Comparison of ENCODE assay signal across 8 cellular contexts in the genomic region with DNA sequence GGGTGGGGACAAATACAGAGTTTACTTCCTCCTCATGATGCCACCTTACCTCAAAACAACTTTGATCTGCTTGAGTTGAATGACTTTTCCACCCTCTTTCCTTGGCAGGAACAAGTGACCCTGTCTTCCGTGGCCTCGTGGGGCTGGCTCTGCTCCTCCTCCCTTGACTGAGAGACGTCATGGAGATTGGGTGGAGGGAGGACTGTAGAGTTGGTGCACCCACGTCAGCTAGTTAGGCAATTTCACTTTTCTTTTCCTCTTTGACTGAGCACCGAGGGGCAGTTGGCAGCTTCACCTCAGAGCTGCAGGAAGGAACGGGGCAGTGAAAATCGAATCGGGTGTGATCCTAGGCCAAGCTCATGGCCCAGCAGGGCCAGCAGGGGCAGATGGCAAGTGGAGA. TPM values are rescaled to one million over a fixed set of nuclear protein-coding genes. Genes with fewer than 3 reads are reported as not detected.
DNase-seq lines count a peak whose midpoint lies in the region; ATAC-seq and TF ChIP-seq lines count a peak whose summit lies in the region.

A gene (plus strand): TSS at position 251 of the 400 bp plus-strand sequence. CDS start 109 bp downstream, at position 360.

- intact Hi-C loops in left ventricle myocardium superior (cut with micrococcal nuclease), result no loop called here

- DNase-seq in activated CD8-positive, alpha-beta memory T cell treated with anti-CD3 and anti-CD28 coated beads for 24 hours, result peak; percentile 80
- peak; percentile 40 for DNase-seq in left ventricle myocardium superior
- peak; percentile 59 to 73 for DNase-seq in stimulated activated CD8-positive, alpha-beta memory T cell treated with anti-CD3 and anti-CD28 coated beads, Interleukin-15, amount 100 ng/mL, for 48 hours (ENCODE audit: low read depth in 2 of 2)
- no peak for DNase-seq in NCI-H524 (lab: John Stamatoyannopoulos, UW)
- no peak for DNase-seq in RKO (ENCODE audit: low spot score)

- TF ChIP-seq POLR2A in GM19193 (IDR thresholded peaks at IDR 0.05; ENCODE audit: extremely low read depth, insufficient read depth, insufficient read length), result peak; percentile 81

- ATAC-seq in HG03175 (IDR thresholded peaks at IDR 0.05; ENCODE audit: unreplicated experiment) (peak; percentile 78), left ventricle myocardium superior (peak; percentile 65), SK-N-SH treated with all-trans-retinoic acid at 6 μM for 48 hours (no peak)

TF ChIP-seq in SK-N-SH treated with all-trans-retinoic acid at 6 μM for 48 hours, 23 proteins besides CTCF, POLR2A, EP300 and RAD21:
- TF ChIP-seq GLIS3 (CRISPR knock-in tag; IDR thresholded peaks at IDR 0.05) (no peak), ESRRG (CRISPR knock-in tag; IDR thresholded peaks at IDR 0.05) (no peak), CSDC2 (CRISPR knock-in tag; IDR thresholded peaks at IDR 0.05) (no peak), TOX (CRISPR knock-in tag; IDR thresholded peaks at IDR 0.05; ENCODE audit: borderline replicate concordance) (no peak), ZNF565 (CRISPR knock-in tag; conservative IDR thresholded peaks at IDR 0.05; ENCODE audit: low read depth) (no peak), SNAI2 (CRISPR knock-in tag; IDR thresholded peaks at IDR 0.05) (no peak), ZFP30 (CRISPR knock-in tag; IDR thresholded peaks at IDR 0.05) (no peak), ZNF70 (CRISPR knock-in tag; IDR thresholded peaks at IDR 0.05) (no peak)
- TF ChIP-seq, protein P1, sequence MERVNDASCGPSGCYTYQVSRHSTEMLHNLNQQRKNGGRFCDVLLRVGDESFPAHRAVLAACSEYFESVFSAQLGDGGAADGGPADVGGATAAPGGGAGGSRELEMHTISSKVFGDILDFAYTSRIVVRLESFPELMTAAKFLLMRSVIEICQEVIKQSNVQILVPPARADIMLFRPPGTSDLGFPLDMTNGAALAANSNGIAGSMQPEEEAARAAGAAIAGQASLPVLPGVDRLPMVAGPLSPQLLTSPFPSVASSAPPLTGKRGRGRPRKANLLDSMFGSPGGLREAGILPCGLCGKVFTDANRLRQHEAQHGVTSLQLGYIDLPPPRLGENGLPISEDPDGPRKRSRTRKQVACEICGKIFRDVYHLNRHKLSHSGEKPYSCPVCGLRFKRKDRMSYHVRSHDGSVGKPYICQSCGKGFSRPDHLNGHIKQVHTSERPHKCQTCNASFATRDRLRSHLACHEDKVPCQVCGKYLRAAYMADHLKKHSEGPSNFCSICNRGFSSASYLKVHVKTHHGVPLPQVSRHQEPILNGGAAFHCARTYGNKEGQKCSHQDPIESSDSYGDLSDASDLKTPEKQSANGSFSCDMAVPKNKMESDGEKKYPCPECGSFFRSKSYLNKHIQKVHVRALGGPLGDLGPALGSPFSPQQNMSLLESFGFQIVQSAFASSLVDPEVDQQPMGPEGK (CRISPR knock-in tag; IDR thresholded peaks at IDR 0.05; ENCODE audit: borderline replicate concordance), result no peak
- TF ChIP-seq, protein P2, sequence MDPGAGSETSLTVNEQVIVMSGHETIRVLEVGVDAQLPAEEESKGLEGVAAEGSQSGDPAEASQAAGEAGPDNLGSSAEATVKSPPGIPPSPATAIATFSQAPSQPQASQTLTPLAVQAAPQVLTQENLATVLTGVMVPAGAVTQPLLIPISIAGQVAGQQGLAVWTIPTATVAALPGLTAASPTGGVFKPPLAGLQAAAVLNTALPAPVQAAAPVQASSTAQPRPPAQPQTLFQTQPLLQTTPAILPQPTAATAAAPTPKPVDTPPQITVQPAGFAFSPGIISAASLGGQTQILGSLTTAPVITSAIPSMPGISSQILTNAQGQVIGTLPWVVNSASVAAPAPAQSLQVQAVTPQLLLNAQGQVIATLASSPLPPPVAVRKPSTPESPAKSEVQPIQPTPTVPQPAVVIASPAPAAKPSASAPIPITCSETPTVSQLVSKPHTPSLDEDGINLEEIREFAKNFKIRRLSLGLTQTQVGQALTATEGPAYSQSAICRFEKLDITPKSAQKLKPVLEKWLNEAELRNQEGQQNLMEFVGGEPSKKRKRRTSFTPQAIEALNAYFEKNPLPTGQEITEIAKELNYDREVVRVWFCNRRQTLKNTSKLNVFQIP (CRISPR knock-in tag; IDR thresholded peaks at IDR 0.05; ENCODE audit: borderline replicate concordance, low read depth), result no peak

RNA-seq across cellular contexts. Expression of the gene that starts here (rescaled TPM):
- total RNA-seq in left ventricle myocardium superior, result 0.47 TPM

Comparison
In these comparisons a context has a peak if more than half of its experiments do, and no peak if none do; other contexts are left out.
1. Peak in DNase-seq and ATAC-seq in left ventricle myocardium superior; RNA of the gene not detected or under 1 TPM.
2. DNase-seq: peak in activated CD8-positive, alpha-beta memory T cell treated with anti-CD3 and anti-CD28 coated beads for 24 hours (single experiment) and stimulated activated CD8-positive, alpha-beta memory T cell treated with anti-CD3 and anti-CD28 coated beads, Interleukin-15, amount 100 ng/mL, for 48 hours (2 of 2); none in NCI-H524 (0 of 2) and RKO (single experiment).